ENCODE assay signal across 38 cellular contexts in the genomic region with DNA sequence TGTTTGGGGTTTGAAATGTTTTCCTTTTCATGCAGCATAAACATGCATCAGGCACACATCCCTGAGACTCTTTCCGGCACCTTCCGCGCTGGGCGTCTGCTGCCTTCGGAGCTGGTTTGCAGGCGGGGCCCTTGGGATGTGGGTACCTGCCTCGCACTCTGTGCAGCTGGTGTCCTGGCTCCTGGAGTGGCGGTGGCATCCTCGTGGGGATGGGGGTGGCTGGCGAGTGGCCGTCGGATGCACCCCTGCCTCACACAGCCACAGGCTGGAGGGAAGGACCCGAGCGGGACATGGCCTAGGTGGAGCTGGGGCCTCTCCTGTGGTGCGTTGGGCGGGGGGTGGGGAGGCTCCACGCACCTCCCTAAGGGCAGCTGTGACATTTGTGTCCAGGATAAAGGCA.
"Had no signal": no experiment of that assay in that cellular context is flagged by ENCODE, and none has a peak within 500 bp of the region (broad histone marks: within the 10 kb centered on the region; RNA-seq: fewer than 3 reads in every experiment).

No MANE protein-coding gene starts in this region.

- H3K4me1 Mint-ChIP-seq: activated CD4-positive, alpha-beta T cell treated with anti-CD3 and anti-CD28 coated beads for 36 hours; activated CD4-positive, alpha-beta T cell treated with anti-CD3 and anti-CD28 coated beads, Interleukin-2, amount 10 ng/mL, durations not matched to agents 7 days and 5 days; activated naive CD4-positive, alpha-beta T cell treated with anti-CD3 and anti-CD28 coated beads, Interleukin-2, amount 10 ng/mL, durations not matched to agents 7 days and 5 days; activated naive CD4-positive, alpha-beta T cell treated with anti-CD3 and anti-CD28 coated beads, Interleukin-2, amount 50 U/mL, for 24 hours; activated naive CD8-positive, alpha-beta T cell treated with anti-CD3 and anti-CD28 coated beads, Interleukin-2, amount 50 U/mL, for 24 hours; central memory CD8-positive, alpha-beta T cell had no signal

- H3K27me3 ChIP-seq: ascending aorta had no signal

- H3K4me3 ChIP-seq: ascending aorta, cardiac muscle cell had no signal

- H3K36me3 Mint-ChIP-seq: activated naive CD4-positive, alpha-beta T cell treated with anti-CD3 and anti-CD28 coated beads, Interleukin-2, amount 10 ng/mL, durations not matched to agents 7 days and 5 days; activated naive CD4-positive, alpha-beta T cell treated with anti-CD3 and anti-CD28 coated beads, Interleukin-2, amount 50 U/mL, for 24 hours; activated naive CD8-positive, alpha-beta T cell; activated naive CD8-positive, alpha-beta T cell treated with anti-CD3 and anti-CD28 coated beads, Interleukin-2, amount 10 ng/mL, durations not matched to agents 7 days and 5 days; brain; WTC11 had no signal

- H3K27me3 Mint-ChIP-seq: activated CD4-positive, alpha-beta T cell treated with anti-CD3 and anti-CD28 coated beads, Interleukin-2, amount 10 ng/mL, durations not matched to agents 7 days and 5 days; activated CD8-positive, alpha-beta T cell treated with anti-CD3 and anti-CD28 coated beads for 36 hours; activated naive CD4-positive, alpha-beta T cell treated with anti-CD3 and anti-CD28 coated beads, Interleukin-2, amount 10 ng/mL, durations not matched to agents 7 days and 5 days; activated naive CD8-positive, alpha-beta T cell; central memory CD8-positive, alpha-beta T cell had no signal

- DNase-seq: activated CD4-positive, alpha-beta T cell treated with anti-CD3 and anti-CD28 coated beads for 1 hour; activated CD4-positive, alpha-beta T cell treated with anti-CD3 and anti-CD28 coated beads for 36 hours; activated CD4-positive, alpha-beta T cell treated with anti-CD3 and anti-CD28 coated beads for 48 hours; activated CD4-positive, alpha-beta T cell treated with anti-CD3 and anti-CD28 coated beads, Interleukin-2, amount 10 ng/mL, durations not matched to agents 7 days and 5 days; activated CD4-positive, alpha-beta T cell treated with anti-CD3 and anti-CD28 coated beads, Interleukin-2, amount 50 U/mL, for 48 hours; activated CD4-positive, CD25-positive, alpha-beta regulatory T cell; activated CD8-positive, alpha-beta memory T cell treated with anti-CD3 and anti-CD28 coated beads, Interleukin-2, amount 50 U/mL, for 4 hours; activated CD8-positive, alpha-beta T cell treated with anti-CD3 and anti-CD28 coated beads for 36 hours; activated effector memory CD4-positive, alpha-beta T cell treated with Interleukin-2 at 50 U/mL for 16 hours; activated gamma-delta T cell; activated naive CD4-positive, alpha-beta T cell treated with anti-CD3 and anti-CD28 coated beads, Interleukin-2, amount 10 ng/mL, durations not matched to agents 7 days and 5 days; activated naive CD4-positive, alpha-beta T cell treated with Interleukin-2 at 50 U/mL for 16 hours; activated naive CD8-positive, alpha-beta T cell treated with anti-CD3 and anti-CD28 coated beads, Interleukin-2, amount 10 ng/mL, durations not matched to agents 7 days and 5 days; activated naive CD8-positive, alpha-beta T cell treated with anti-CD3 and anti-CD28 coated beads, Interleukin-2, amount 50 U/mL, for 24 hours; activated T-cell treated with anti-CD3 and anti-CD28 coated beads for 4 hours; activated T-cell treated with anti-CD3 and anti-CD28 coated beads, Interleukin-2, amount 50 U/mL, for 1 hour; activated T-cell treated with anti-CD3 and anti-CD28 coated beads, Interleukin-2, amount 50 U/mL, for 4 hours; activated T-cell treated with anti-CD3 and anti-CD28 coated beads, Interleukin-2, amount 50 U/mL, for 72 hours; amygdala; anterior cingulate cortex; caudate nucleus; cerebellar nuclear complex; SW 1271; T-helper 1 cell; T-helper 2 cell; T-helper 9 cell; WERI-Rb-1 had no signal

- H3K9me3 ChIP-seq: ascending aorta had no signal

- H3K4me3 Mint-ChIP-seq: activated CD4-positive, alpha-beta T cell treated with anti-CD3 and anti-CD28 coated beads for 36 hours; activated CD4-positive, alpha-beta T cell treated with anti-CD3 and anti-CD28 coated beads, Interleukin-2, amount 10 ng/mL, durations not matched to agents 7 days and 5 days; activated CD8-positive, alpha-beta T cell treated with anti-CD3 and anti-CD28 coated beads for 36 hours; activated naive CD4-positive, alpha-beta T cell treated with anti-CD3 and anti-CD28 coated beads, Interleukin-2, amount 10 ng/mL, durations not matched to agents 7 days and 5 days; activated naive CD4-positive, alpha-beta T cell treated with anti-CD3 and anti-CD28 coated beads, Interleukin-2, amount 50 U/mL, for 24 hours; activated naive CD8-positive, alpha-beta T cell; activated naive CD8-positive, alpha-beta T cell treated with anti-CD3 and anti-CD28 coated beads, Interleukin-2, amount 10 ng/mL, durations not matched to agents 7 days and 5 days; activated naive CD8-positive, alpha-beta T cell treated with anti-CD3 and anti-CD28 coated beads, Interleukin-2, amount 50 U/mL, for 24 hours; activated T-cell treated with anti-CD3 and anti-CD28 coated beads, Interleukin-2, amount 50 U/mL, for 4 hours; activated T-cell treated with anti-CD3 and anti-CD28 coated beads, Interleukin-2, amount 50 U/mL, for 72 hours; brain; central memory CD8-positive, alpha-beta T cell; T-helper 1 cell treated with Interleukin-12 subunit alpha and Interleukin-12 subunit beta and Interleukin-4 antibody, amounts not matched to agents 30 μg/mL and 1 μg/mL, for 36 hours; T-helper 2 cell treated with Interferon-gamma antibody and Interleukin-4, amounts not matched to agents 5 μg/mL and 100 μg/mL, for 36 hours; WTC11 had no signal

- ATAC-seq: activated CD4-positive, alpha-beta T cell treated with anti-CD3 and anti-CD28 coated beads for 36 hours; activated CD4-positive, CD25-positive, alpha-beta regulatory T cell treated with anti-CD3 and anti-CD28 coated beads, Interleukin-2, amount 50 U/mL, for 24 hours; activated CD8-positive, alpha-beta T cell treated with anti-CD3 and anti-CD28 coated beads for 36 hours; activated naive CD8-positive, alpha-beta T cell treated with anti-CD3 and anti-CD28 coated beads, Interleukin-2, amount 50 U/mL, for 24 hours; activated T-cell treated with anti-CD3 and anti-CD28 coated beads, Interleukin-2, amount 50 U/mL, for 4 hours; activated T-cell treated with anti-CD3 and anti-CD28 coated beads, Interleukin-2, amount 50 U/mL, for 72 hours; WTC11 had no signal

- H3K27ac ChIP-seq: ascending aorta, cardiac muscle cell, WERI-Rb-1 had no signal

- H3K9me3 Mint-ChIP-seq: activated CD4-positive, alpha-beta T cell treated with anti-CD3 and anti-CD28 coated beads, Interleukin-2, amount 10 ng/mL, durations not matched to agents 7 days and 5 days; activated CD8-positive, alpha-beta T cell treated with anti-CD3 and anti-CD28 coated beads for 36 hours; activated naive CD4-positive, alpha-beta T cell treated with anti-CD3 and anti-CD28 coated beads, Interleukin-2, amount 10 ng/mL, durations not matched to agents 7 days and 5 days; activated naive CD4-positive, alpha-beta T cell treated with anti-CD3 and anti-CD28 coated beads, Interleukin-2, amount 50 U/mL, for 24 hours; activated naive CD8-positive, alpha-beta T cell treated with anti-CD3 and anti-CD28 coated beads, Interleukin-2, amount 10 ng/mL, durations not matched to agents 7 days and 5 days; activated naive CD8-positive, alpha-beta T cell treated with anti-CD3 and anti-CD28 coated beads, Interleukin-2, amount 50 U/mL, for 24 hours; activated T-cell treated with anti-CD3 and anti-CD28 coated beads, Interleukin-2, amount 50 U/mL, for 4 hours; activated T-cell treated with anti-CD3 and anti-CD28 coated beads, Interleukin-2, amount 50 U/mL, for 72 hours; activated T-helper 2 cell treated with anti-CD3 and anti-CD28 coated beads, Interferon-gamma antibody, Interleukin-2, Interleukin-4, amounts not matched to agents 10 μg/mL and 5 μg/mL and 100 μg/mL, durations not matched to agents 14 hours and 24 hours and 36 hours; central memory CD8-positive, alpha-beta T cell; T-helper 1 cell treated with Interleukin-12 subunit alpha and Interleukin-12 subunit beta and Interleukin-4 antibody, amounts not matched to agents 30 μg/mL and 1 μg/mL, for 36 hours; T-helper 2 cell treated with Interferon-gamma antibody and Interleukin-4, amounts not matched to agents 5 μg/mL and 100 μg/mL, for 36 hours; WTC11 had no signal

- H3K4me1 ChIP-seq: ascending aorta had no signal

- H3K27ac Mint-ChIP-seq: activated CD4-positive, alpha-beta T cell treated with anti-CD3 and anti-CD28 coated beads for 36 hours; activated CD4-positive, alpha-beta T cell treated with anti-CD3 and anti-CD28 coated beads, Interleukin-2, amount 10 ng/mL, durations not matched to agents 7 days and 5 days; activated CD8-positive, alpha-beta T cell treated with anti-CD3 and anti-CD28 coated beads for 36 hours; activated naive CD4-positive, alpha-beta T cell treated with anti-CD3 and anti-CD28 coated beads, Interleukin-2, amount 10 ng/mL, durations not matched to agents 7 days and 5 days; activated naive CD4-positive, alpha-beta T cell treated with anti-CD3 and anti-CD28 coated beads, Interleukin-2, amount 50 U/mL, for 24 hours; activated naive CD8-positive, alpha-beta T cell; activated naive CD8-positive, alpha-beta T cell treated with anti-CD3 and anti-CD28 coated beads, Interleukin-2, amount 10 ng/mL, durations not matched to agents 7 days and 5 days; activated naive CD8-positive, alpha-beta T cell treated with anti-CD3 and anti-CD28 coated beads, Interleukin-2, amount 50 U/mL, for 24 hours; activated T-cell treated with anti-CD3 and anti-CD28 coated beads, Interleukin-2, amount 50 U/mL, for 72 hours; activated T-helper 2 cell treated with anti-CD3 and anti-CD28 coated beads, Interferon-gamma antibody, Interleukin-2, Interleukin-4, amounts not matched to agents 10 μg/mL and 5 μg/mL and 100 μg/mL, durations not matched to agents 14 hours and 24 hours and 36 hours; T-helper 1 cell treated with Interleukin-12 subunit alpha and Interleukin-12 subunit beta and Interleukin-4 antibody, amounts not matched to agents 30 μg/mL and 1 μg/mL, for 36 hours; T-helper 2 cell treated with Interferon-gamma antibody and Interleukin-4, amounts not matched to agents 5 μg/mL and 100 μg/mL, for 36 hours; WTC11 had no signal
